1 cellular context compared by ENCODE assay signal in genomic region chr22:19169002-19169946, GRCh38.
TF ChIP-seq lines count a peak whose summit lies in the region.

No MANE protein-coding gene starts in this region.

TF ChIP-seq in HEK293, 187 proteins besides CTCF, POLR2A, EP300 and RAD21 (continued from another document):
- no peak for TF ChIP-seq ZNF16 (tag by site-specific recombination; IDR thresholded peaks at IDR 0.05; ENCODE audit: low read depth)
- 0 out of 2 replicates have a peak, but pooled peaks have one; percentile 25 for TF ChIP-seq GLIS2 (tag by site-specific recombination; IDR thresholded peaks at IDR 0.05)
- TF ChIP-seq ZBTB26 (tag by site-specific recombination; optimal IDR thresholded peaks at IDR 0.05) = peak; percentile 13
- TF ChIP-seq ZNF510 (tag by site-specific recombination; IDR thresholded peaks at IDR 0.05; ENCODE audit: insufficient replicate concordance) = no peak
